Comparison of ENCODE assay signal across 15 cellular contexts in the genomic region with DNA sequence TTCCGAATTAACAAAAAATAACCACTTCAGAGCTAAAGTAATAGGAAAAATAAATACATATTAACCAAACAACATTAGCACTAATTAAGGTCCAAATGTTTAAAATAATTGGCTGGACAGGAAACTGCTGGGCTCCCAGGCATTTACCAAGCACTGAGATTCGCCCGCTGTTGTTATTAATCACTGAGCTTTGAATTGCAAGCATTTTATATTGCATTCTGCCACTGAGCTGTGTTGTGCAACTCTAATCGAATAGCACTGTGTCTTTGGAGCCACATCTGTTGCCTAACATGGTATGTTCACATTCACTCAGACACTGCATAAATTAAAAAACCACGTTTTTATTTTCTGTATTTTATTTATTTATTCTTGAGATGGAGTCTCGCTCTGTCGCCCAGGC.
DNase-seq lines count a peak whose midpoint lies in the region; ATAC-seq and TF ChIP-seq lines count a peak whose summit lies in the region.
"Had no signal": no experiment of that assay in that cellular context is flagged by ENCODE, and none has a peak within 500 bp of the region (broad histone marks: within the 10 kb centered on the region; RNA-seq: fewer than 3 reads in every experiment).

No MANE protein-coding gene starts in this region.

- no peak overlapping the region for H3K4me3 ChIP-seq in fibroblast of villous mesenchyme (ENCODE audit: low read depth, low read length)
- no peak overlapping the region for H3K4me3 ChIP-seq in skin epidermis
- H3K4me3 ChIP-seq: coronary artery, upper lobe of left lung had no signal

- no peak for ATAC-seq in HG02623 (IDR thresholded peaks at IDR 0.05; ENCODE audit: unreplicated experiment)
- ATAC-seq: T-helper 17 cell had no signal

- TF ChIP-seq CTCF in fibroblast of villous mesenchyme (IDR thresholded peaks at IDR 0.05; ENCODE audit: insufficient read depth, low read depth, low read length): no peak

- peak overlapping the region in 18 of 21 experiments; percentile 4 to 86 (median 66) for H3K27ac ChIP-seq in skin epidermis
- H3K27ac ChIP-seq: coronary artery had no signal

- DNase-seq in H4 (ENCODE audit: low spot score) (peak; percentile 30), astrocyte of the hippocampus (ENCODE audit: low read depth, low spot score) (peak; percentile 49), fibroblast of villous mesenchyme (ENCODE audit: low read depth) (peak; percentile 14), SW480 (ENCODE audit: low spot score) (no peak)
- DNase-seq in stimulated activated CD4-positive, alpha-beta T cell treated with anti-CD3 and anti-CD28 coated beads, Interleukin-2, amount 100 ng/mL, for 48 hours: no peak
- no peak for DNase-seq in activated CD8-positive, alpha-beta memory T cell treated with anti-CD3 and anti-CD28 coated beads for 24 hours
- DNase-seq: activated gamma-delta T cell; aorta; NK-92 treated with Interleukin-12 subunit alpha and Interleukin-12 subunit beta, amount 100 ng/mL, for 24 hours; stimulated activated naive CD4-positive, alpha-beta T cell; T-helper 17 cell; upper lobe of left lung had no signal

Comparison
In these comparisons a context has a peak if more than half of its experiments do, and no peak if none do; other contexts are left out.
1. DNase-seq: peak in H4 (single experiment), astrocyte of the hippocampus (single experiment) and fibroblast of villous mesenchyme (single experiment); none in stimulated activated CD4-positive, alpha-beta T cell treated with anti-CD3 and anti-CD28 coated beads, Interleukin-2, amount 100 ng/mL, for 48 hours (0 of 2), activated CD8-positive, alpha-beta memory T cell treated with anti-CD3 and anti-CD28 coated beads for 24 hours (single experiment) and SW480 (single experiment).